Comparison of ENCODE assay signal across 11 cellular contexts in the genomic region with DNA sequence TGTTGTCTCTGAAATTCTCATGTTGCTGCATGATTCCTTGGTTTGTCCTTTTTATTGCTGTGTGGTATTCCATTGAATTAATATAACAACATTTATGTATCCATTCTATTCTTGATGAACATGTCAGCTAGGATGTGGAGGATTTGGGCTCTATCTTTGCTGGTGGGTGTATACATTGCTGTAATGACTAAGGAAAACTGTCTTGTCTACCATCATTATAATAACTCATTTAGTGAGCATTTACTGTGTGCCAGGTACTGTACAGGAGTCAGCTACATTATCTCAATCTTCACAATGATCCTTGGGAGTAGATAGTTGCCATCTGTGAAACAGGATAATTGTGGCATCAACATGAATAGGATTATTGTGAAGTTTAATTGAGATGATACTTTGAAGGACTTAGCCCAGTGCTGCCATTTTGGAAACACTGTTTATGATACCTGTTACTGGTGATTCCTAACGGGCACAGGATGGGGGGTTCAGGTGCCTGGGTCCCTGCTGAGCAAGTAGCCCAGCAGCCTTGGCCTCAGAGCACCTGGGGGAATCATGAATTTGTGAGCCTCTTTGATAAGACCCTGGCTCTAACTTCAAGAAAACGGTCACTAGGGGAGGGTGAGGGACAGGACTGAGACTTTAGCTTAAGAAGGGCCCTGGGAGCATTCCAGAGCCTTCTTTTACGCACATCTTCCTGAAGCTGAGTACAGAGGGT. TPM values are rescaled to one million over a fixed set of nuclear protein-coding genes. Genes with fewer than 3 reads are reported as not detected.
DNase-seq lines count a peak whose midpoint lies in the region; TF ChIP-seq lines count a peak whose summit lies in the region.
"Had no signal": no experiment of that assay in that cellular context is flagged by ENCODE, and none has a peak within 500 bp of the region (broad histone marks: within the 10 kb centered on the region; RNA-seq: fewer than 3 reads in every experiment).

No MANE protein-coding gene starts in this region.

- no peak overlapping the region for H2AK5ac ChIP-seq in mesendoderm (ENCODE audit: low read length)

- no CpG with 5 or more reads among the region's 3 CpGs for WGBS in mesendoderm (ENCODE audit: extremely low coverage, insufficient coverage, low lambda C conversion rate)

- no peaks in the 10 kb centered on the region for H3K36me3 ChIP-seq in mesendoderm (ENCODE audit: control insufficient read depth, insufficient read depth, low read length)

- DNase-seq in T-helper 1 cell, result no peak
- no peak for DNase-seq in nephron progenitor cell
- no peak for DNase-seq in NCI-H1694 treated with DMSO at 0.1 percent for 48 hours (lab: John Stamatoyannopoulos, UW)
- no peak for DNase-seq in mesendoderm
- no peak for DNase-seq in NCI-H1105 (lab: John Stamatoyannopoulos, UW)
- DNase-seq: NCI-H774 had no signal

- no peak overlapping the region for H3K4me3 ChIP-seq in mesendoderm (ENCODE audit: low read length)

- no peak overlapping the region for H2BK120ac ChIP-seq in mesendoderm (ENCODE audit: low read depth, low read length)

- H3K27me3 Mint-ChIP-seq in T-helper 1 cell treated with Interleukin-12 subunit alpha and Interleukin-12 subunit beta and Interleukin-4 antibody, amounts not matched to agents 30 μg/mL and 1 μg/mL, for 36 hours (ENCODE audit: low read depth), result no peaks in the 10 kb centered on the region
- H3K27me3 Mint-ChIP-seq in IgD-negative memory B cell (peaks cover 2% of the 10 kb centered on the region), nephron progenitor cell (ENCODE audit: low read depth, poor library complexity) (peaks cover 12% of the 10 kb centered on the region)
- H3K27me3 Mint-ChIP-seq in activated naive CD8-positive, alpha-beta T cell, result no peaks in the 10 kb centered on the region

- peaks cover 2% of the 10 kb centered on the region for H3K4me1 ChIP-seq in mesendoderm (ENCODE audit: control insufficient read depth, low read depth, low read length)

- H3K79me1 ChIP-seq in mesendoderm (ENCODE audit: low read length), result no peaks in the 10 kb centered on the region

- H4K8ac ChIP-seq in mesendoderm (ENCODE audit: low read depth, low read length), result no peak overlapping the region

- no peaks in the 10 kb centered on the region for H3K9me3 Mint-ChIP-seq in T-helper 1 cell treated with Interleukin-12 subunit alpha and Interleukin-12 subunit beta and Interleukin-4 antibody, amounts not matched to agents 30 μg/mL and 1 μg/mL, for 36 hours
- H3K9me3 Mint-ChIP-seq in IgD-negative memory B cell, result no peaks in the 10 kb centered on the region
- H3K9me3 Mint-ChIP-seq in activated naive CD8-positive, alpha-beta T cell (ENCODE audit: low read depth), result no peaks in the 10 kb centered on the region
- H3K9me3 Mint-ChIP-seq in nephron progenitor cell, result no peaks in the 10 kb centered on the region

- no peak overlapping the region for H3K4ac ChIP-seq in mesendoderm (ENCODE audit: low read depth, low read length)

- H3K23ac ChIP-seq in mesendoderm (ENCODE audit: low read length), result no peak overlapping the region

- peak overlapping the region; percentile 87 for H3K4me3 Mint-ChIP-seq in T-helper 1 cell treated with Interleukin-12 subunit alpha and Interleukin-12 subunit beta and Interleukin-4 antibody, amounts not matched to agents 30 μg/mL and 1 μg/mL, for 36 hours
- H3K4me3 Mint-ChIP-seq in IgD-negative memory B cell, result peak overlapping the region in 2 of 4 donors; percentile 61 to 90
- peak overlapping the region; percentile 81 for H3K4me3 Mint-ChIP-seq in activated naive CD8-positive, alpha-beta T cell
- peak overlapping the region; percentile 44 for H3K4me3 Mint-ChIP-seq in nephron progenitor cell

- H3K9ac ChIP-seq in mesendoderm (ENCODE audit: low read length), result no peak overlapping the region

- H3K18ac ChIP-seq in mesendoderm (ENCODE audit: low read length), result no peak overlapping the region

- no peaks in the 10 kb centered on the region for H3K79me2 ChIP-seq in mesendoderm (ENCODE audit: control insufficient read depth, insufficient read depth, low read length)

- H3K36me3 Mint-ChIP-seq in T-helper 1 cell treated with Interleukin-12 subunit alpha and Interleukin-12 subunit beta and Interleukin-4 antibody, amounts not matched to agents 30 μg/mL and 1 μg/mL, for 36 hours (ENCODE audit: low read depth), result peaks cover 23% of the 10 kb centered on the region
- H3K36me3 Mint-ChIP-seq in IgD-negative memory B cell (no peaks in the 10 kb centered on the region), nephron progenitor cell (ENCODE audit: low read depth) (peaks cover 15% of the 10 kb centered on the region)
- peaks cover 6% of the 10 kb centered on the region for H3K36me3 Mint-ChIP-seq in activated naive CD8-positive, alpha-beta T cell

- H3K56ac ChIP-seq in mesendoderm (ENCODE audit: low read length), result no peak overlapping the region

- H4K5ac ChIP-seq in mesendoderm (ENCODE audit: low read length), result no peak overlapping the region

- peaks cover 32% of the 10 kb centered on the region for H3K4me1 Mint-ChIP-seq in T-helper 1 cell treated with Interleukin-12 subunit alpha and Interleukin-12 subunit beta and Interleukin-4 antibody, amounts not matched to agents 30 μg/mL and 1 μg/mL, for 36 hours (ENCODE audit: low read depth)
- H3K4me1 Mint-ChIP-seq in IgD-negative memory B cell, result peaks cover 9 to 14% (median 10%) of the 10 kb centered on the region in 3 donors
- H3K4me1 Mint-ChIP-seq in activated naive CD8-positive, alpha-beta T cell (ENCODE audit: low read depth), result peaks cover 11% of the 10 kb centered on the region
- H3K4me1 Mint-ChIP-seq in nephron progenitor cell, result peaks cover 39% of the 10 kb centered on the region

- no peaks in the 10 kb centered on the region for H3K27me3 ChIP-seq in mesendoderm (ENCODE audit: insufficient read depth, low read length, poor library complexity)
- H3K27me3 ChIP-seq: dorsolateral prefrontal cortex had no signal

- no peak overlapping the region for H3K4me2 ChIP-seq in mesendoderm (ENCODE audit: low read length)

- H3K27ac ChIP-seq in mesendoderm (ENCODE audit: low read depth, low read length), result no peak overlapping the region
- H3K27ac ChIP-seq: SK-N-MC had no signal

- peak overlapping the region; percentile 79 for H3K27ac Mint-ChIP-seq in T-helper 1 cell treated with Interleukin-12 subunit alpha and Interleukin-12 subunit beta and Interleukin-4 antibody, amounts not matched to agents 30 μg/mL and 1 μg/mL, for 36 hours
- H3K27ac Mint-ChIP-seq in IgD-negative memory B cell (peak overlapping the region in 2 of 3 donors; percentile 14 to 97), nephron progenitor cell (peak overlapping the region; percentile 41)
- peak overlapping the region; percentile 90 for H3K27ac Mint-ChIP-seq in activated naive CD8-positive, alpha-beta T cell

- TF ChIP-seq CTCF in nephron progenitor cell (IDR thresholded peaks at IDR 0.05), result no peak

- no peak overlapping the region for H2BK5ac ChIP-seq in mesendoderm (ENCODE audit: low read length)

- H2BK15ac ChIP-seq in mesendoderm (replicated peaks; ENCODE audit: low read depth), result no peak overlapping the region

RNA-seq across cellular contexts. Expression of a gene that starts 1.8 kb away (rescaled TPM):
- 0.55 TPM for polyA plus RNA-seq in IgD-negative memory B cell
- 36.6 TPM for polyA plus RNA-seq in mesendoderm (2013, experiment 1 of 2)
- polyA plus RNA-seq in mesendoderm (2013, experiment 2 of 2), result 36.5 TPM
